ENCODE assay signal across 21 cellular contexts in the genomic region with DNA sequence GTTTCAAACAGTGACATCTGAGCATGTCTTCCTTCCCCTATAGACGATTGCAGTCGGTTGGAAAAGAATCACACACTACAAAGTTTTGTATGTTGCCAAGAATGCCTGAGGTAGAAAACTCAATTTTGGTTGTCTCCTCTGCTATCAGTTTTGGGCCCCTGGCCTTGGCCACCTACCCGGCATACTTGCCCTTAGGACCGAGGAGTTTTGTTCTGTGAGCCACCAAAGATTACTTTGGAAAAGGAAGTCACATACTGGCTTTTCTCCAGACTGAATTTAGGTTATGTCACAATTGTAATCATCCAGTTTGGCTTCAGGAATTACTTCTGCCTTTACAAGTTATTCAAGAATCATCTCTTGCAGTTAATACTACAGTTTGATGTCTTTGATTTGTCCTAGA.
A peak's percentile ranks its signal among the peaks of the same experiment; 100 is the strongest.
DNase-seq lines count a peak whose midpoint lies in the region; ATAC-seq, FAIRE-seq and TF ChIP-seq lines count a peak whose summit lies in the region.
"Had no signal": no experiment of that assay in that cellular context is flagged by ENCODE, and none has a peak within 500 bp of the region (broad histone marks: within the 10 kb centered on the region; RNA-seq: fewer than 3 reads in every experiment).

No MANE protein-coding gene starts in this region.

- dilution Hi-C loops in endothelial cell of umbilical vein (cut with MboI; ENCODE audit: extremely low pct_ligation_motif_present, low sequenced_read_pairs) = no loop called here

- H3K4me1 ChIP-seq in endothelial cell of umbilical vein (ENCODE audit: control insufficient read depth, extremely low read depth, insufficient read depth, low read length) (peaks cover 75% of the 10 kb centered on the region), thyroid gland (peaks cover 17 to 44% of the 10 kb centered on the region in 2 donors), foreskin keratinocyte (no peaks in the 10 kb centered on the region)

- H3K4me2 ChIP-seq in endothelial cell of umbilical vein (ENCODE audit: insufficient read depth, low read length) = no peak overlapping the region

- H3K4me3 ChIP-seq in SK-N-MC (no peak overlapping the region), endothelial cell of umbilical vein (replicated peaks in 1 of 3; ENCODE audit: insufficient read depth in 1 of 3, low read depth in 1 of 3, low read length in 3 of 3) (no peak overlapping the region), thyroid gland (replicated peaks in 1 of 3) (no peak overlapping the region)
- H3K4me3 ChIP-seq: hepatocyte had no signal

- WGBS in thyroid gland, 2 donors = 63 to 69% methylated on average over 4 of the region's 4 CpGs

- intact Hi-C loops in endothelial cell of umbilical vein (cut with micrococcal nuclease) = no loop called here
- intact Hi-C loops in thyroid gland (cut with DNase I) = no loop called here
- intact Hi-C loops in head of caudate nucleus (cut with DNase I) = loop anchor here (5.0 kb wide), 1 partner anchor 69 kb away; a partner anchor contains a TSS

- no peaks in the 10 kb centered on the region for H4K20me1 ChIP-seq in endothelial cell of umbilical vein (replicated peaks; ENCODE audit: control insufficient read depth, extremely low read depth, insufficient read depth, low read length)

- H3K27ac ChIP-seq in SK-N-MC (peak overlapping the region; percentile 72), endothelial cell of umbilical vein (ENCODE audit: insufficient read depth, low read depth, low read length) (peak overlapping the region; percentile 58), thyroid gland (peak overlapping the region in 2 of 3 donors; percentile 11 to 75), foreskin keratinocyte (no peak overlapping the region)
- H3K27ac ChIP-seq: C4-2B had no signal

- H3K9ac ChIP-seq in SK-N-MC (ENCODE audit: insufficient read length) (no peak overlapping the region), endothelial cell of umbilical vein (replicated peaks; ENCODE audit: extremely low read depth, insufficient read depth, low read length) (peak overlapping the region; percentile 2)

- TF ChIP-seq POLR2A in endothelial cell of umbilical vein (IDR thresholded peaks at IDR 0.05; ENCODE audit: low read depth, low read length) (no peak), thyroid gland (IDR thresholded peaks at IDR 0.05) (no peak)

- BruUV-seq in endothelial cell of umbilical vein (replicated peaks; lab: Mats Ljungman, UMichigan) = no TSS peak

- POLR2A ChIA-PET in endothelial cell of umbilical vein (lab: Charles Lee) = interaction anchor here (0.7 kb wide), 2 partner anchors 54 to 191 kb away, joined by 3 to 7 read pairs; no protein-coding TSS in a partner anchor

- H3K9me3 Mint-ChIP-seq in nephron = no peaks in the 10 kb centered on the region
- H3K9me3 Mint-ChIP-seq: naive B cell, T-cell had no signal

- H3K36me3 Mint-ChIP-seq in nephron (ENCODE audit: low read depth) = peaks cover 19% of the 10 kb centered on the region
- H3K36me3 Mint-ChIP-seq: naive B cell, T-cell had no signal

- TF ChIP-seq CTCF in endothelial cell of umbilical vein (IDR thresholded peaks at IDR 0.05; ENCODE audit: extremely low read depth in 1 of 2, insufficient read depth in 1 of 2, low read depth in 1 of 2, low read length in 2 of 2) (no peak), nephron (IDR thresholded peaks at IDR 0.05; ENCODE audit: unreplicated experiment in 3 of 3) (no peak), thyroid gland (IDR thresholded peaks at IDR 0.05) (no peak), foreskin keratinocyte (conservative IDR thresholded peaks at IDR 0.05) (no peak)

- H3K4me1 Mint-ChIP-seq in nephron = peaks cover 83% of the 10 kb centered on the region

- H3K79me2 ChIP-seq in endothelial cell of umbilical vein (ENCODE audit: control insufficient read depth, insufficient read depth, low read length) = no peaks in the 10 kb centered on the region
- H3K79me2 ChIP-seq: hepatocyte had no signal

- no peak for FAIRE-seq in endothelial cell of umbilical vein (lab: Jason Lieb, UNC)

- H3K9me3 ChIP-seq in SK-N-MC (ENCODE audit: low read depth, low read length) = no peaks in the 10 kb centered on the region
- no peaks in the 10 kb centered on the region for H3K9me3 ChIP-seq in endothelial cell of umbilical vein (replicated peaks; ENCODE audit: control insufficient read depth, insufficient read depth, low read length)
- H3K9me3 ChIP-seq in thyroid gland = no peaks in the 10 kb centered on the region
- H3K9me3 ChIP-seq: thoracic aorta had no signal

- H3K9me1 ChIP-seq in endothelial cell of umbilical vein (replicated peaks; ENCODE audit: control insufficient read depth, extremely low read depth, insufficient read depth, low read length) = no peaks in the 10 kb centered on the region

- H3K4me3 Mint-ChIP-seq in nephron = peak overlapping the region in 1 of 3 experiments; percentile 31
- H3K4me3 Mint-ChIP-seq: naive B cell, T-cell had no signal

- H3K27ac Mint-ChIP-seq in nephron = peak overlapping the region; percentile 79 to 94 (median 90)
- H3K27ac Mint-ChIP-seq: T-cell had no signal

- H3K27me3 ChIP-seq in endothelial cell of umbilical vein (ENCODE audit: control insufficient read depth in 2 of 2, insufficient read depth in 2 of 2, low read length in 2 of 2) = no peaks in the 10 kb centered on the region
- no peaks in the 10 kb centered on the region for H3K27me3 ChIP-seq in thyroid gland
- H3K27me3 ChIP-seq in foreskin keratinocyte = no peaks in the 10 kb centered on the region
- H3K27me3 ChIP-seq: hepatocyte had no signal

- no peak for ATAC-seq in HG03097 (IDR thresholded peaks at IDR 0.05; ENCODE audit: low FRiP score, unreplicated experiment)
- ATAC-seq in foreskin keratinocyte = no peak
- ATAC-seq: T-cell had no signal

- no peaks in the 10 kb centered on the region for H3K27me3 Mint-ChIP-seq in nephron (ENCODE audit: low read depth)
- H3K27me3 Mint-ChIP-seq: T-cell had no signal

- no peak overlapping the region for H2AFZ ChIP-seq in endothelial cell of umbilical vein (ENCODE audit: low read depth, low read length)
- H2AFZ ChIP-seq: hepatocyte had no signal

- CTCF ChIA-PET in endothelial cell of umbilical vein (lab: Charles Lee) = interaction anchor here (0.8 to 0.9 kb wide), 3 partner anchors 39 to 191 kb away, joined by 3 read pairs; no protein-coding TSS in a partner anchor

- DNase-seq in SK-N-MC (ENCODE audit: low read depth, low spot score) = no peak
- DNase-seq in endothelial cell of umbilical vein (ENCODE audit: low read depth, low spot score) = no peak
- DNase-seq in thyroid gland = no peak
- DNase-seq in foreskin keratinocyte = no peak
- no peak for DNase-seq in head of caudate nucleus
- no peak for DNase-seq in hepatic stellate cell (ENCODE audit: low spot score)
- DNase-seq: activated effector memory CD4-positive, alpha-beta T cell treated with Interleukin-2 at 50 U/mL for 16 hours; anterior cingulate cortex; cortex of kidney; DMS79; HCEC 1CT; naive B cell; NCI-H1694 treated with DMSO at 0.1 percent for 48 hours; NK-92 treated with Interleukin-12 subunit alpha and Interleukin-12 subunit beta, amount 100 ng/mL, for 24 hours; RPMI8226; T-cell had no signal

- H3K36me3 ChIP-seq in SK-N-MC (ENCODE audit: insufficient read depth, low read length) = peaks cover 21% of the 10 kb centered on the region
- H3K36me3 ChIP-seq in endothelial cell of umbilical vein (ENCODE audit: control insufficient read depth in 2 of 2, extremely low read depth in 1 of 2, insufficient read depth in 2 of 2, low read length in 2 of 2) = no peaks in the 10 kb centered on the region
- no peaks in the 10 kb centered on the region for H3K36me3 ChIP-seq in thyroid gland
- H3K36me3 ChIP-seq: thoracic aorta had no signal

TF ChIP-seq in endothelial cell of umbilical vein, 7 proteins besides CTCF, POLR2A, EP300 and RAD21:
- no peak for TF ChIP-seq GATA2 (IDR thresholded peaks at IDR 0.05; ENCODE audit: insufficient read depth, insufficient read length, low read depth, low read length)
- TF ChIP-seq EZH2 (IDR thresholded peaks at IDR 0.05; ENCODE audit: borderline replicate concordance, low read depth, low read length, severe bottlenecking) = no peak
- TF ChIP-seq MYC (IDR thresholded peaks at IDR 0.05; ENCODE audit: low read depth, low read length) = no peak
- TF ChIP-seq, protein P1, sequence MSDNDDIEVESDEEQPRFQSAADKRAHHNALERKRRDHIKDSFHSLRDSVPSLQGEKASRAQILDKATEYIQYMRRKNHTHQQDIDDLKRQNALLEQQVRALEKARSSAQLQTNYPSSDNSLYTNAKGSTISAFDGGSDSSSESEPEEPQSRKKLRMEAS (IDR thresholded peaks at IDR 0.05; ENCODE audit: insufficient read depth, insufficient read length) = no peak
- TF ChIP-seq POLR2AphosphoS5 (IDR thresholded peaks at IDR 0.05; ENCODE audit: insufficient read depth, low read depth, low read length) = no peak
- TF ChIP-seq JUN (IDR thresholded peaks at IDR 0.05; ENCODE audit: borderline replicate concordance, insufficient read depth, insufficient read length, low read depth) = no peak
- TF ChIP-seq FOS (IDR thresholded peaks at IDR 0.05; ENCODE audit: borderline replicate concordance, insufficient read depth, low read length) = no peak
